Comparison of ENCODE assay signal across 8 cellular contexts in genomic region chr10:32379314-32379949, GRCh38. TPM values are rescaled to one million over a fixed set of nuclear protein-coding genes. Genes with fewer than 3 reads are reported as not detected.
DNase-seq lines count a peak whose midpoint lies in the region; ATAC-seq and TF ChIP-seq lines count a peak whose summit lies in the region.

No MANE protein-coding gene starts in this region.

- H3K27ac Mint-ChIP-seq in activated naive CD8-positive, alpha-beta T cell treated with anti-CD3 and anti-CD28 coated beads, Interleukin-2, amount 10 ng/mL, durations not matched to agents 7 days and 5 days = no peak overlapping the region
- H3K27ac Mint-ChIP-seq in activated naive CD8-positive, alpha-beta T cell treated with anti-CD3 and anti-CD28 coated beads for 36 hours = no peak overlapping the region
- no peak overlapping the region for H3K27ac Mint-ChIP-seq in effector memory CD8-positive, alpha-beta T cell

- ATAC-seq in activated naive CD8-positive, alpha-beta T cell treated with anti-CD3 and anti-CD28 coated beads, Interleukin-2, amount 10 ng/mL, durations not matched to agents 7 days and 5 days (ENCODE audit: low read depth) = peak; percentile 17
- peak; percentile 35 for ATAC-seq in effector memory CD8-positive, alpha-beta T cell (replicated peaks)
- ATAC-seq in HG02642 (IDR thresholded peaks at IDR 0.05; ENCODE audit: poor library complexity, unreplicated experiment) = no peak

- H3K4me1 Mint-ChIP-seq in activated naive CD8-positive, alpha-beta T cell treated with anti-CD3 and anti-CD28 coated beads, Interleukin-2, amount 10 ng/mL, durations not matched to agents 7 days and 5 days = peaks cover 13% of the 10 kb centered on the region
- peaks cover 19% of the 10 kb centered on the region for H3K4me1 Mint-ChIP-seq in activated naive CD8-positive, alpha-beta T cell treated with anti-CD3 and anti-CD28 coated beads for 36 hours
- H3K4me1 Mint-ChIP-seq in effector memory CD8-positive, alpha-beta T cell (ENCODE audit: low read depth in 2 of 2) = peaks cover 8 to 16% of the 10 kb centered on the region in 2 donors

- no peaks in the 10 kb centered on the region for H3K9me3 Mint-ChIP-seq in activated naive CD8-positive, alpha-beta T cell treated with anti-CD3 and anti-CD28 coated beads, Interleukin-2, amount 10 ng/mL, durations not matched to agents 7 days and 5 days
- no peaks in the 10 kb centered on the region for H3K9me3 Mint-ChIP-seq in activated naive CD8-positive, alpha-beta T cell treated with anti-CD3 and anti-CD28 coated beads for 36 hours
- no peaks in the 10 kb centered on the region for H3K9me3 Mint-ChIP-seq in effector memory CD8-positive, alpha-beta T cell

- intact Hi-C loops in uterus (cut with DNase I; ENCODE audit: low total_unique reads) = no loop called here

- peak overlapping the region; percentile 84 to 90 for H3K27ac ChIP-seq in uterus

- no peaks in the 10 kb centered on the region for H3K4me1 ChIP-seq in uterus

- H3K4me3 ChIP-seq in uterus = peak overlapping the region; percentile 51 to 68

- no peaks in the 10 kb centered on the region for H3K36me3 ChIP-seq in uterus

- POLR2A ChIA-PET in activated naive CD8-positive, alpha-beta T cell treated with anti-CD3 and anti-CD28 coated beads, Interleukin-2, amount 10 ng/mL, durations not matched to agents 7 days and 5 days (lab: Charles Lee) = interaction anchor here (0.5 to 3.9 kb wide), 14 partner anchors 10 to 759 kb away, joined by 3 to 34 read pairs (median 4); partner anchors contain the start of genes CCDC7 and EPC1

- no peaks in the 10 kb centered on the region for H3K9me3 ChIP-seq in uterus

- TF ChIP-seq POLR2A in uterus (IDR thresholded peaks at IDR 0.05) = no peak

- peaks cover 9% of the 10 kb centered on the region for H3K36me3 Mint-ChIP-seq in activated naive CD8-positive, alpha-beta T cell treated with anti-CD3 and anti-CD28 coated beads, Interleukin-2, amount 10 ng/mL, durations not matched to agents 7 days and 5 days
- H3K36me3 Mint-ChIP-seq in activated naive CD8-positive, alpha-beta T cell treated with anti-CD3 and anti-CD28 coated beads for 36 hours = no peaks in the 10 kb centered on the region
- peaks cover 3% of the 10 kb centered on the region for H3K36me3 Mint-ChIP-seq in effector memory CD8-positive, alpha-beta T cell (ENCODE audit: insufficient read depth)

- no peak overlapping the region for H3K4me3 Mint-ChIP-seq in activated naive CD8-positive, alpha-beta T cell treated with anti-CD3 and anti-CD28 coated beads, Interleukin-2, amount 10 ng/mL, durations not matched to agents 7 days and 5 days
- H3K4me3 Mint-ChIP-seq in activated naive CD8-positive, alpha-beta T cell treated with anti-CD3 and anti-CD28 coated beads for 36 hours = no peak overlapping the region
- no peak overlapping the region for H3K4me3 Mint-ChIP-seq in effector memory CD8-positive, alpha-beta T cell

- H3K27me3 Mint-ChIP-seq in activated naive CD8-positive, alpha-beta T cell treated with anti-CD3 and anti-CD28 coated beads, Interleukin-2, amount 10 ng/mL, durations not matched to agents 7 days and 5 days = no peaks in the 10 kb centered on the region
- H3K27me3 Mint-ChIP-seq in activated naive CD8-positive, alpha-beta T cell treated with anti-CD3 and anti-CD28 coated beads for 36 hours = no peaks in the 10 kb centered on the region
- no peaks in the 10 kb centered on the region for H3K27me3 Mint-ChIP-seq in effector memory CD8-positive, alpha-beta T cell

- DNase-seq in activated naive CD8-positive, alpha-beta T cell treated with anti-CD3 and anti-CD28 coated beads, Interleukin-2, amount 10 ng/mL, durations not matched to agents 7 days and 5 days = no peak
- no peak for DNase-seq in activated naive CD8-positive, alpha-beta T cell treated with anti-CD3 and anti-CD28 coated beads for 36 hours
- DNase-seq in Kasumi-1 (lab: John Stamatoyannopoulos, UW) (peak; percentile 87 to 90), RPMI7951 (ENCODE audit: low read depth) (peak; percentile 68), lung microvascular endothelial cell (ENCODE audit: low read depth in 2 of 2) (peak; percentile 61 to 77), uterus (no peak)
- peak in 2 of 3 experiments; percentile 9 to 25 for DNase-seq in effector memory CD8-positive, alpha-beta T cell

- no peak for TF ChIP-seq CTCF in uterus (IDR thresholded peaks at IDR 0.05)

- H3K27me3 ChIP-seq in uterus = no peaks in the 10 kb centered on the region

RNA-seq across cellular contexts. Expression of gene EPC1, which starts 32.5 kb away (rescaled TPM):
- 10 to 100 TPM; 58.7 to 65.3 TPM for total RNA-seq in activated naive CD8-positive, alpha-beta T cell treated with anti-CD3 and anti-CD28 coated beads, Interleukin-2, amount 10 ng/mL, durations not matched to agents 7 days and 5 days
- total RNA-seq in activated naive CD8-positive, alpha-beta T cell treated with anti-CD3 and anti-CD28 coated beads for 36 hours = 10 to 100 TPM; 32.1 to 33.1 TPM
- total RNA-seq in RPMI7951 (2014; rRNA removed; shearing (Covaris generic)) = 14.1 and 18.1 TPM in 2 replicates
- total RNA-seq in lung microvascular endothelial cell (12.2 and 26.2 TPM in 2 replicates), uterus (100 to 1,000 TPM in 1 of 4 donors, 10 to 100 TPM in 3; 34.7 to 109 (median 48.8) TPM)

Comparison
In these comparisons a context has a peak if more than half of its experiments do, and no peak if none do; other contexts are left out.
1. DNase-seq: peak in Kasumi-1 (2 of 2), RPMI7951 (single experiment), effector memory CD8-positive, alpha-beta T cell (2 of 3) and lung microvascular endothelial cell (2 of 2); none in activated naive CD8-positive, alpha-beta T cell treated with anti-CD3 and anti-CD28 coated beads, Interleukin-2, amount 10 ng/mL, durations not matched to agents 7 days and 5 days (single experiment), activated naive CD8-positive, alpha-beta T cell treated with anti-CD3 and anti-CD28 coated beads for 36 hours (single experiment) and uterus (0 of 2).